ENCODE assay signal across 10 cellular contexts in genomic region chr1:241934181-241934815, GRCh38. TPM values are rescaled to one million over a fixed set of nuclear protein-coding genes. Genes with fewer than 3 reads are reported as not detected.
DNase-seq lines count a peak whose midpoint lies in the region; ATAC-seq and TF ChIP-seq lines count a peak whose summit lies in the region.
"Had no signal": no experiment of that assay in that cellular context is flagged by ENCODE, and none has a peak within 500 bp of the region (broad histone marks: within the 10 kb centered on the region; RNA-seq: fewer than 3 reads in every experiment).

No MANE protein-coding gene starts in this region.

- H3K79me2 ChIP-seq in fibroblast of lung (ENCODE audit: control insufficient read depth, insufficient read depth, low read length): no peaks in the 10 kb centered on the region

- H3K4me1 ChIP-seq in fibroblast of lung (ENCODE audit: control insufficient read depth, extremely low read depth, insufficient read depth, low read length): no peaks in the 10 kb centered on the region

- peak overlapping the region; percentile 17 for H3K4me2 ChIP-seq in fibroblast of lung (ENCODE audit: extremely low read depth, insufficient read depth, low read length)

- no peak overlapping the region for H3K27ac ChIP-seq in fibroblast of lung (ENCODE audit: insufficient read depth, low read length)

- no peaks in the 10 kb centered on the region for H3K27me3 ChIP-seq in fibroblast of lung (ENCODE audit: control insufficient read depth, insufficient read depth, low read length)

- no peak for ATAC-seq in HG02973 (IDR thresholded peaks at IDR 0.05; ENCODE audit: unreplicated experiment)
- no peak for ATAC-seq in GM21529 (IDR thresholded peaks at IDR 0.05; ENCODE audit: unreplicated experiment)
- ATAC-seq: activated CD4-positive, CD25-positive, alpha-beta regulatory T cell treated with anti-CD3 and anti-CD28 coated beads, Interleukin-2, amount 50 U/mL, for 24 hours had no signal

- peak overlapping the region in 2 of 4 experiments; percentile 10 to 28 for H3K4me3 ChIP-seq in fibroblast of lung (replicated peaks in 1 of 4; ENCODE audit: control extremely low read depth in 1 of 4, insufficient read depth in 1 of 4, low read depth in 3 of 4, low read length in 4 of 4)
- H3K4me3 ChIP-seq: lung had no signal

- H4K20me1 ChIP-seq in fibroblast of lung (ENCODE audit: control insufficient read depth, extremely low read depth, insufficient read depth, low read length): no peaks in the 10 kb centered on the region

- no peak overlapping the region for H3K9ac ChIP-seq in fibroblast of lung (ENCODE audit: insufficient read depth, low read length)

- DNase-seq in EH (ENCODE audit: low read depth): peak; percentile 43
- DNase-seq in NCI-H774 (lab: John Stamatoyannopoulos, UW): peak; percentile 53
- DNase-seq in fibroblast of lung (ENCODE audit: low read depth in 2 of 2): peak; percentile 19 to 81
- DNase-seq in occipital lobe (lab: John Stamatoyannopoulos, UW): peak; percentile 10
- DNase-seq in NK-92 (lab: John Stamatoyannopoulos, UW; ENCODE audit: unreplicated experiment): no peak
- no peak for DNase-seq in GDM1 (lab: John Stamatoyannopoulos, UW)

- peak overlapping the region; percentile 29 for H2AFZ ChIP-seq in fibroblast of lung (ENCODE audit: low read length)

- no peaks in the 10 kb centered on the region for H3K36me3 ChIP-seq in fibroblast of lung (ENCODE audit: control insufficient read depth, insufficient read depth, low read length)

- TF ChIP-seq CTCF in fibroblast of lung (conservative IDR thresholded peaks at IDR 0.05 in 1 of 2, IDR thresholded peaks at IDR 0.05 in 1 of 2; ENCODE audit: low read depth in 1 of 2, low read length in 2 of 2): no peak

- H3K9me3 ChIP-seq in fibroblast of lung (ENCODE audit: control insufficient read depth, insufficient read depth, low read depth, low read length): no peaks in the 10 kb centered on the region

RNA-seq across cellular contexts. Expression of gene BECN2, which starts 23.3 kb away (rescaled TPM):
- total RNA-seq in fibroblast of lung: not detected in 2 replicates
- polyA plus RNA-seq in fibroblast of lung: not detected in 2 replicates
- polyA plus RNA-seq in fibroblast of lung (2012): not detected in 2 replicates
- not detected in 2 replicates for polyA minus RNA-seq in fibroblast of lung (ENCODE audit: low replicate concordance)
- not detected for total RNA-seq in occipital lobe
- total RNA-seq: lung had no signal
- polyA plus RNA-seq: lung had no signal

Comparison
In these comparisons a context has a peak if more than half of its experiments do, and no peak if none do; other contexts are left out.
1. DNase-seq: peak in EH (single experiment), NCI-H774 (single experiment), fibroblast of lung (2 of 2) and occipital lobe (single experiment); none in NK-92 (single experiment) and GDM1 (single experiment).